12 cellular contexts compared by ENCODE assay signal in the genomic region with DNA sequence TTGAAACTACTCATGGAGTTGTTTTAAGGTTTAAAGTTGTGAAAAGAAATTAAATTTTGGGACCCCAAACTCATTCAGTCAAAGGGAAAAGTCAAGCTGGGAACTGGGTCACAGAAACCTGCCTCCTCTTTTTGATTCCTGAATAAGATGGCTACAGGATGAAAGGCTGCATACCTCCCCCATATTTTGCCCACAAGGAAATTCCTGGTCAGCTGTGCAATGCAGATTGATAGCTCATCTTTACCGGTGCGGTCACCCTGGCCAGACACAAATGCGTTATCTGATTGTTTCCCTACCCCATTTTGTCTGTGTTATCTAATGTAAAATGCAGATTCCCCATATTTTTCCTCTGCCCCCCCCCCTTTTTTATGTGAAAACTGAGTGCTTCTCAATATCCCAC. TPM values are rescaled to one million over a fixed set of nuclear protein-coding genes. Genes with fewer than 3 reads are reported as not detected.
A peak's percentile ranks its signal among the peaks of the same experiment; 100 is the strongest.
DNase-seq lines count a peak whose midpoint lies in the region; ATAC-seq and TF ChIP-seq lines count a peak whose summit lies in the region.
"Had no signal": no experiment of that assay in that cellular context is flagged by ENCODE, and none has a peak within 500 bp of the region (broad histone marks: within the 10 kb centered on the region; RNA-seq: fewer than 3 reads in every experiment).

No MANE protein-coding gene starts in this region.

- TF ChIP-seq CTCF in left lung (IDR thresholded peaks at IDR 0.05) (no peak), upper lobe of left lung (IDR thresholded peaks at IDR 0.05) (no peak)

- peaks cover 0 to 11% of the 10 kb centered on the region in 2 donors for H3K36me3 ChIP-seq in left lung
- H3K36me3 ChIP-seq in upper lobe of left lung = no peaks in the 10 kb centered on the region

- H3K4me1 ChIP-seq in left lung (peaks cover 0 to 15% of the 10 kb centered on the region in 2 donors), upper lobe of left lung (no peaks in the 10 kb centered on the region)

- intact Hi-C loops in left lung (cut with DNase I) = no loop called here

- DNase-seq in activated T-cell treated with anti-CD3 and anti-CD28 coated beads, Interleukin-2, amount 50 U/mL, for 72 hours = no peak
- DNase-seq in activated T-cell treated with anti-CD3 and anti-CD28 coated beads, Interleukin-2, amount 50 U/mL, for 1 hour = no peak
- no peak for DNase-seq in activated CD4-positive, alpha-beta memory T cell treated with anti-CD3 and anti-CD28 coated beads, Interleukin-2, amount 10 ng/mL, durations not matched to agents 7 days and 5 days
- DNase-seq in left lung (no peak), upper lobe of left lung (no peak), superior temporal gyrus (ENCODE audit: extremely low spot score) (no peak)
- DNase-seq in stimulated activated CD4-positive, alpha-beta T cell treated with anti-CD3 and anti-CD28 coated beads, Interleukin-4, amount 100 ng/mL, for 4 hours = no peak
- DNase-seq: nephron progenitor cell, SW 1271 had no signal

- TF ChIP-seq POLR2A in upper lobe of left lung (IDR thresholded peaks at IDR 0.05) = no peak

- peaks cover 65% of the 10 kb centered on the region for H3K4me1 Mint-ChIP-seq in activated T-cell treated with anti-CD3 and anti-CD28 coated beads, Interleukin-2, amount 50 U/mL, for 72 hours (ENCODE audit: low read depth)
- H3K4me1 Mint-ChIP-seq in activated CD4-positive, alpha-beta memory T cell treated with anti-CD3 and anti-CD28 coated beads, Interleukin-2, amount 10 ng/mL, durations not matched to agents 7 days and 5 days = peaks cover 63% of the 10 kb centered on the region

- H3K4me3 ChIP-seq in left lung (peak overlapping the region; percentile 0 to 41), upper lobe of left lung (peak overlapping the region in 3 of 4 donors; percentile 4 to 38 (median 15))

- H3K27ac ChIP-seq in left lung (peak overlapping the region; percentile 75 to 85), upper lobe of left lung (peak overlapping the region; percentile 65 to 73 (median 72))

- H3K9me3 ChIP-seq in left lung (no peaks in the 10 kb centered on the region), upper lobe of left lung (no peaks in the 10 kb centered on the region)

- H3K9me3 Mint-ChIP-seq in activated T-cell treated with anti-CD3 and anti-CD28 coated beads, Interleukin-2, amount 50 U/mL, for 72 hours = no peaks in the 10 kb centered on the region
- H3K9me3 Mint-ChIP-seq in activated CD4-positive, alpha-beta memory T cell treated with anti-CD3 and anti-CD28 coated beads, Interleukin-2, amount 10 ng/mL, durations not matched to agents 7 days and 5 days = no peaks in the 10 kb centered on the region
- H3K9me3 Mint-ChIP-seq: nephron progenitor cell had no signal

- CTCF ChIA-PET in activated CD4-positive, alpha-beta memory T cell treated with anti-CD3 and anti-CD28 coated beads, Interleukin-2, amount 10 ng/mL, durations not matched to agents 7 days and 5 days (lab: Charles Lee) = interaction anchor here (0.8 to 2.9 kb wide), 3 partner anchors 27 to 83 kb away, joined by 3 to 17 read pairs (median 4); no protein-coding TSS in a partner anchor

- POLR2A ChIA-PET in activated CD4-positive, alpha-beta memory T cell treated with anti-CD3 and anti-CD28 coated beads, Interleukin-2, amount 10 ng/mL, durations not matched to agents 7 days and 5 days (lab: Charles Lee) = interaction anchor here (0.6 to 4.4 kb wide), 8 partner anchors 10 to 187 kb away, joined by 3 to 74 read pairs (median 4); a partner anchor contains a TSS

- TF ChIP-seq EP300 in upper lobe of left lung (IDR thresholded peaks at IDR 0.05) = no peak

- H3K27me3 Mint-ChIP-seq in activated T-cell treated with anti-CD3 and anti-CD28 coated beads, Interleukin-2, amount 50 U/mL, for 72 hours (ENCODE audit: low read depth) = no peaks in the 10 kb centered on the region
- no peaks in the 10 kb centered on the region for H3K27me3 Mint-ChIP-seq in activated CD4-positive, alpha-beta memory T cell treated with anti-CD3 and anti-CD28 coated beads, Interleukin-2, amount 10 ng/mL, durations not matched to agents 7 days and 5 days

- no peaks in the 10 kb centered on the region for H3K27me3 ChIP-seq in left lung
- H3K27me3 ChIP-seq in upper lobe of left lung = no peaks in the 10 kb centered on the region

- ATAC-seq in activated T-cell treated with anti-CD3 and anti-CD28 coated beads, Interleukin-2, amount 50 U/mL, for 72 hours (replicated peaks in 1 of 2) = no peak
- no peak for ATAC-seq in left lung
- peak in 1 of 2 donors; percentile 3 for ATAC-seq in upper lobe of left lung (ENCODE audit: low FRiP score in 2 of 2)
- ATAC-seq in GM19351 (IDR thresholded peaks at IDR 0.05; ENCODE audit: unreplicated experiment) = no peak

- H3K27ac Mint-ChIP-seq in activated T-cell treated with anti-CD3 and anti-CD28 coated beads, Interleukin-2, amount 50 U/mL, for 72 hours = peak overlapping the region; percentile 80
- peak overlapping the region; percentile 78 for H3K27ac Mint-ChIP-seq in activated CD4-positive, alpha-beta memory T cell treated with anti-CD3 and anti-CD28 coated beads, Interleukin-2, amount 10 ng/mL, durations not matched to agents 7 days and 5 days
- H3K27ac Mint-ChIP-seq: nephron progenitor cell had no signal

- H3K36me3 Mint-ChIP-seq in activated T-cell treated with anti-CD3 and anti-CD28 coated beads, Interleukin-2, amount 50 U/mL, for 72 hours (ENCODE audit: insufficient read depth in 2 of 2) = peaks cover 2 to 8% of the 10 kb centered on the region in 2 donors
- peaks cover 57% of the 10 kb centered on the region for H3K36me3 Mint-ChIP-seq in activated CD4-positive, alpha-beta memory T cell treated with anti-CD3 and anti-CD28 coated beads, Interleukin-2, amount 10 ng/mL, durations not matched to agents 7 days and 5 days (ENCODE audit: low read depth)

- WGBS in upper lobe of left lung, 2 donors = 50 to 57% methylated on average over 3 of the region's 3 CpGs

- peak overlapping the region; percentile 80 to 93 for H3K4me3 Mint-ChIP-seq in activated T-cell treated with anti-CD3 and anti-CD28 coated beads, Interleukin-2, amount 50 U/mL, for 72 hours
- H3K4me3 Mint-ChIP-seq in activated CD4-positive, alpha-beta memory T cell treated with anti-CD3 and anti-CD28 coated beads, Interleukin-2, amount 10 ng/mL, durations not matched to agents 7 days and 5 days = peak overlapping the region; percentile 88
- H3K4me3 Mint-ChIP-seq: nephron progenitor cell had no signal

RNA-seq across cellular contexts. Expression of a gene that starts 1.3 kb away (rescaled TPM):
- total RNA-seq in activated T-cell treated with anti-CD3 and anti-CD28 coated beads, Interleukin-2, amount 50 U/mL, for 72 hours = 10 to 100 TPM; 19.7 to 30.2 TPM
- 10 to 100 TPM; 62.4 to 66.9 TPM for total RNA-seq in activated CD4-positive, alpha-beta memory T cell treated with anti-CD3 and anti-CD28 coated beads, Interleukin-2, amount 10 ng/mL, durations not matched to agents 7 days and 5 days
- total RNA-seq in left lung (10 to 100 TPM; 18.8 to 50.9 TPM), upper lobe of left lung (10 to 100 TPM; 15.2 to 42.6 (median 38.4) TPM)

RNA-seq across cellular contexts. Expression of a gene that starts 35.2 kb away (rescaled TPM):
- 10 to 100 TPM; 12.7 to 16.7 TPM for total RNA-seq in activated T-cell treated with anti-CD3 and anti-CD28 coated beads, Interleukin-2, amount 50 U/mL, for 72 hours
- total RNA-seq in activated CD4-positive, alpha-beta memory T cell treated with anti-CD3 and anti-CD28 coated beads, Interleukin-2, amount 10 ng/mL, durations not matched to agents 7 days and 5 days = 10 to 100 TPM; 16.8 to 17.7 TPM
- 10 to 100 TPM in 1 of 2 donors, 1 to 10 TPM in 1; 7.3 to 11.8 TPM for total RNA-seq in left lung
- 10 to 100 TPM in 4 of 6 donors, 1 to 10 TPM in 2; 8.5 to 16.7 (median 10.3) TPM for total RNA-seq in upper lobe of left lung

RNA-seq across cellular contexts. Expression of a gene that starts 48.6 kb away (rescaled TPM):
- total RNA-seq in activated T-cell treated with anti-CD3 and anti-CD28 coated beads, Interleukin-2, amount 50 U/mL, for 72 hours = 1 to 10 TPM; 2.6 to 2.7 TPM
- 1 to 10 TPM; 3.6 to 3.7 TPM for total RNA-seq in activated CD4-positive, alpha-beta memory T cell treated with anti-CD3 and anti-CD28 coated beads, Interleukin-2, amount 10 ng/mL, durations not matched to agents 7 days and 5 days
- total RNA-seq in left lung (under 1 TPM in 1 of 2 donors, not detected in 1; 0.31 TPM), upper lobe of left lung (1 to 10 TPM in 1 of 6 donors, under 1 TPM in 3, not detected in 2; 0.34 to 4.2 (median 0.62) TPM)
- total RNA-seq: fibroblast of lung had no signal

RNA-seq across cellular contexts. Expression of a gene that starts 58.6 kb away (rescaled TPM):
- under 1 TPM; 0.22 to 0.39 TPM for total RNA-seq in activated T-cell treated with anti-CD3 and anti-CD28 coated beads, Interleukin-2, amount 50 U/mL, for 72 hours
- total RNA-seq in activated CD4-positive, alpha-beta memory T cell treated with anti-CD3 and anti-CD28 coated beads, Interleukin-2, amount 10 ng/mL, durations not matched to agents 7 days and 5 days = under 1 TPM in 1 of 2 experiments, not detected in 1; 0.13 TPM
- total RNA-seq in left lung (not detected), upper lobe of left lung (not detected)
- total RNA-seq: cerebellum, fibroblast of lung had no signal
